10 cellular contexts compared by ENCODE assay signal in the genomic region with DNA sequence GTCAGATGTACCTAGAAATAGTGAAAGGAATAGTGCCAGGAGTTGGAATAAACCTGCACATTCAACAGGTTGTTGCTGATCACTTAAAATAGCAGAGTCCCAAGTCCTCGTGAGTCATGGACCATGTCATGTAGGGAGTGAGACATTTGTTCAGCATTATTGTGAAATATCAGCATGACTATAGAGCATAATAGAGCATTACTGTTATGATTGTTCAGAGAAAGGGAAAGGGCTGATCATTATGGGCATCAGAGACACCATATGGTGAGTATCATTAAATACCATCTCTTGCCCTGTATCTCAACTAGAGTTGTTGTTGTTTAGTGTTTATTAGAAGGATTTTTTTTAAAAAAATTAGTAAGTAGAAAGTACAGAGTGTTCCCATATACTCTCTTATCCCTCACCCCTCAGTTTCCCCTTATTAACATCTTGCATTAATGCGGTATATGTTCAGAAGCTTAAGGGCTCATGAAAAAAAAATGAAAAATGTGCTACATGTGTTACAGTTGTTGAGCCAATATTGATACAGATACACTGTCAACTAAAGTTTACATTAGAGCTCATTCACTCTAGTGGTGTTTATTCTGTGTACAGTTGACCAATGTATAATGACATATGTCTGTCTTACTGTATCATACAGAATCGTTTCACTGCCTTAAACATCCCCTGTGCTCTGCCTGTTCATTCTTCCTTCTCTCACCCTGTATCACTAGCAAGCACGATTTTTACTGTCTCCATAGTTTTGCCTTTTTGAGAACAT. TPM values are rescaled to one million over a fixed set of nuclear protein-coding genes. Genes with fewer than 3 reads are reported as not detected.
DNase-seq lines count a peak whose midpoint lies in the region; ATAC-seq and TF ChIP-seq lines count a peak whose summit lies in the region.
"Had no signal": no experiment of that assay in that cellular context is flagged by ENCODE, and none has a peak within 500 bp of the region (broad histone marks: within the 10 kb centered on the region; RNA-seq: fewer than 3 reads in every experiment).

No MANE protein-coding gene starts in this region.

- H3K4me3 ChIP-seq in fibroblast of the aortic adventitia (ENCODE audit: low read depth, low read length), result no peak overlapping the region
- H3K4me3 ChIP-seq: BLaER1 treated with 17β-estradiol and CSF1 and Interleukin-3, amounts not matched to agents 10 nM and 100 nM had no signal

- H3K4me3 Mint-ChIP-seq in activated naive CD4-positive, alpha-beta T cell treated with anti-CD3 and anti-CD28 coated beads for 36 hours, result no peak overlapping the region
- no peak overlapping the region for H3K4me3 Mint-ChIP-seq in stimulated activated naive B cell treated with anti-CD40 and anti-IgM and Interleukin-4, amounts not matched to agents 10 μg/mL and 1 μg/mL and 100 μg/mL, for 72 hours
- H3K4me3 Mint-ChIP-seq: activated CD4-positive, alpha-beta T cell treated with anti-CD3 and anti-CD28 coated beads, Interleukin-2, amount 10 ng/mL, durations not matched to agents 24 days and 14 days had no signal

- ATAC-seq in stimulated activated naive B cell treated with anti-CD40 and anti-IgM and Interleukin-4, amounts not matched to agents 10 μg/mL and 1 μg/mL and 100 μg/mL, for 72 hours (replicated peaks), result peak; percentile 64 to 78
- ATAC-seq in GM19328 (IDR thresholded peaks at IDR 0.05; ENCODE audit: unreplicated experiment) (no peak), HG02759 (IDR thresholded peaks at IDR 0.05; ENCODE audit: unreplicated experiment) (no peak), HG03439 (IDR thresholded peaks at IDR 0.05; ENCODE audit: unreplicated experiment) (no peak)

- H3K4me1 Mint-ChIP-seq in activated naive CD4-positive, alpha-beta T cell treated with anti-CD3 and anti-CD28 coated beads for 36 hours (ENCODE audit: low read depth), result peaks cover 33% of the 10 kb centered on the region
- peaks cover 16 to 25% of the 10 kb centered on the region in 2 donors for H3K4me1 Mint-ChIP-seq in stimulated activated naive B cell treated with anti-CD40 and anti-IgM and Interleukin-4, amounts not matched to agents 10 μg/mL and 1 μg/mL and 100 μg/mL, for 72 hours

- peaks cover 40% of the 10 kb centered on the region for H3K36me3 Mint-ChIP-seq in activated naive CD4-positive, alpha-beta T cell treated with anti-CD3 and anti-CD28 coated beads for 36 hours (ENCODE audit: low read depth)
- H3K36me3 Mint-ChIP-seq in stimulated activated naive B cell treated with anti-CD40 and anti-IgM and Interleukin-4, amounts not matched to agents 10 μg/mL and 1 μg/mL and 100 μg/mL, for 72 hours, result peaks cover 40 to 43% of the 10 kb centered on the region in 2 donors

- peak; percentile 48 for DNase-seq in activated naive CD4-positive, alpha-beta T cell treated with anti-CD3 and anti-CD28 coated beads for 36 hours
- no peak for DNase-seq in activated naive CD4-positive, alpha-beta T cell (lab: John Stamatoyannopoulos, UW)
- DNase-seq in RKO (ENCODE audit: low spot score) (peak; percentile 89), fibroblast of the aortic adventitia (ENCODE audit: low read depth) (peak; percentile 47)
- DNase-seq in stimulated activated naive B cell treated with anti-CD40 and anti-IgM and Interleukin-4, amounts not matched to agents 10 μg/mL and 1 μg/mL and 100 μg/mL, for 72 hours, result no peak
- DNase-seq: activated CD4-positive, alpha-beta T cell treated with anti-CD3 and anti-CD28 coated beads, Interleukin-2, amount 10 ng/mL, durations not matched to agents 24 days and 14 days had no signal

- CTCF ChIA-PET in activated naive CD4-positive, alpha-beta T cell treated with anti-CD3 and anti-CD28 coated beads for 36 hours (lab: Charles Lee), result interaction anchor here (0.6 to 1.4 kb wide), 3 partner anchors 14 to 111 kb away, joined by 3 read pairs; partner anchors contain the start of gene SMAD4

- H3K27ac Mint-ChIP-seq in activated naive CD4-positive, alpha-beta T cell treated with anti-CD3 and anti-CD28 coated beads for 36 hours, result peak overlapping the region; percentile 76
- H3K27ac Mint-ChIP-seq in stimulated activated naive B cell treated with anti-CD40 and anti-IgM and Interleukin-4, amounts not matched to agents 10 μg/mL and 1 μg/mL and 100 μg/mL, for 72 hours, result no peak overlapping the region
- H3K27ac Mint-ChIP-seq: activated CD4-positive, alpha-beta T cell treated with anti-CD3 and anti-CD28 coated beads, Interleukin-2, amount 10 ng/mL, durations not matched to agents 24 days and 14 days had no signal

- intact Hi-C loops in activated naive CD4-positive, alpha-beta T cell treated with anti-CD3 and anti-CD28 coated beads for 36 hours (cut with micrococcal nuclease), result loop anchor here (1.0 to 5.0 kb wide), 7 partner anchors 57 to 198 kb away; partner anchors contain the start of genes MRO and SMAD4

- H3K27me3 Mint-ChIP-seq in activated naive CD4-positive, alpha-beta T cell treated with anti-CD3 and anti-CD28 coated beads for 36 hours (ENCODE audit: low read depth), result no peaks in the 10 kb centered on the region
- H3K27me3 Mint-ChIP-seq in stimulated activated naive B cell treated with anti-CD40 and anti-IgM and Interleukin-4, amounts not matched to agents 10 μg/mL and 1 μg/mL and 100 μg/mL, for 72 hours, result no peaks in the 10 kb centered on the region
- H3K27me3 Mint-ChIP-seq: activated CD4-positive, alpha-beta T cell treated with anti-CD3 and anti-CD28 coated beads, Interleukin-2, amount 10 ng/mL, durations not matched to agents 24 days and 14 days had no signal

- peaks cover 8% of the 10 kb centered on the region for H3K9me3 Mint-ChIP-seq in activated naive CD4-positive, alpha-beta T cell treated with anti-CD3 and anti-CD28 coated beads for 36 hours
- H3K9me3 Mint-ChIP-seq in stimulated activated naive B cell treated with anti-CD40 and anti-IgM and Interleukin-4, amounts not matched to agents 10 μg/mL and 1 μg/mL and 100 μg/mL, for 72 hours, result peaks cover 10 to 12% of the 10 kb centered on the region in 2 donors

- TF ChIP-seq CTCF in fibroblast of the aortic adventitia (IDR thresholded peaks at IDR 0.05; ENCODE audit: insufficient read depth, low read length), result no peak

RNA-seq across cellular contexts. Expression of gene ELAC1, which starts 5.7 kb away (rescaled TPM):
- total RNA-seq in activated naive CD4-positive, alpha-beta T cell treated with anti-CD3 and anti-CD28 coated beads for 36 hours, result 1 to 10 TPM; 2.7 to 4.0 TPM
- 8.3 and 12.5 TPM in 2 replicates for total RNA-seq in fibroblast of the aortic adventitia (ENCODE audit: low replicate concordance)

RNA-seq across cellular contexts. Expression of gene SMAD4, which starts 56.5 kb away (rescaled TPM):
- 10 to 100 TPM; 72.0 to 75.1 TPM for total RNA-seq in activated naive CD4-positive, alpha-beta T cell treated with anti-CD3 and anti-CD28 coated beads for 36 hours
- total RNA-seq in fibroblast of the aortic adventitia (ENCODE audit: low replicate concordance), result 142 and 298 TPM in 2 replicates

Comparison
In these comparisons a context has a peak if more than half of its experiments do, and no peak if none do; other contexts are left out.
1. DNase-seq: peak in activated naive CD4-positive, alpha-beta T cell treated with anti-CD3 and anti-CD28 coated beads for 36 hours (single experiment), RKO (single experiment) and fibroblast of the aortic adventitia (single experiment); none in activated naive CD4-positive, alpha-beta T cell (0 of 4) and stimulated activated naive B cell treated with anti-CD40 and anti-IgM and Interleukin-4, amounts not matched to agents 10 μg/mL and 1 μg/mL and 100 μg/mL, for 72 hours (single experiment).
2. ATAC-seq: peak in stimulated activated naive B cell treated with anti-CD40 and anti-IgM and Interleukin-4, amounts not matched to agents 10 μg/mL and 1 μg/mL and 100 μg/mL, for 72 hours (2 of 2); none in GM19328 (single experiment), HG02759 (single experiment) and HG03439 (single experiment).